Comparison of ENCODE assay signal across 10 cellular contexts in genomic region chr6:96468681-96469224, GRCh38. TPM values are rescaled to one million over a fixed set of nuclear protein-coding genes. Genes with fewer than 3 reads are reported as not detected.
A peak's percentile ranks its signal among the peaks of the same experiment; 100 is the strongest.
DNase-seq lines count a peak whose midpoint lies in the region; ATAC-seq and TF ChIP-seq lines count a peak whose summit lies in the region.
"Had no signal": no experiment of that assay in that cellular context is flagged by ENCODE, and none has a peak within 500 bp of the region (broad histone marks: within the 10 kb centered on the region; RNA-seq: fewer than 3 reads in every experiment).

No MANE protein-coding gene starts in this region.

- H3K27me3 ChIP-seq in body of pancreas: no peaks in the 10 kb centered on the region
- H3K27me3 ChIP-seq in effector memory CD4-positive, alpha-beta T cell (replicated peaks; ENCODE audit: control insufficient read depth, insufficient read depth, low read length, poor library complexity, severe bottlenecking): no peaks in the 10 kb centered on the region
- H3K27me3 ChIP-seq: suprapubic skin had no signal

- TF ChIP-seq POLR2A in body of pancreas (IDR thresholded peaks at IDR 0.05): no peak

- intact Hi-C loops in body of pancreas (cut with DNase I): no loop called here

- H3K4me3 ChIP-seq in body of pancreas: no peak overlapping the region
- H3K4me3 ChIP-seq in effector memory CD4-positive, alpha-beta T cell (ENCODE audit: insufficient read depth, low read depth, low read length, poor library complexity, severe bottlenecking): no peak overlapping the region
- H3K4me3 ChIP-seq: suprapubic skin had no signal

- H3K4me1 ChIP-seq in body of pancreas: peaks cover 10% of the 10 kb centered on the region
- H3K4me1 ChIP-seq in effector memory CD4-positive, alpha-beta T cell (ENCODE audit: control insufficient read depth, insufficient read depth, low read length, poor library complexity, severe bottlenecking): peaks cover 3% of the 10 kb centered on the region
- H3K4me1 ChIP-seq: suprapubic skin had no signal

- ATAC-seq in body of pancreas: peak; percentile 40
- ATAC-seq: left ventricle myocardium superior had no signal

- no peak overlapping the region for H3K27ac ChIP-seq in body of pancreas
- H3K27ac ChIP-seq in effector memory CD4-positive, alpha-beta T cell (ENCODE audit: insufficient read depth, low read length, poor library complexity, severe bottlenecking): no peak overlapping the region
- H3K27ac ChIP-seq: suprapubic skin had no signal

- WGBS in body of pancreas, 2 donors: 6 to 8% methylated on average over 2 of the region's 2 CpGs

- TF ChIP-seq CTCF in body of pancreas (IDR thresholded peaks at IDR 0.05): peak in 6 of 7 experiments; percentile 13 to 29 (median 16)

- peaks cover 0 to 5% (median 0%) of the 10 kb centered on the region in 3 donors for H3K9me3 ChIP-seq in body of pancreas
- H3K9me3 ChIP-seq in effector memory CD4-positive, alpha-beta T cell (ENCODE audit: control insufficient read depth, low read length): no peaks in the 10 kb centered on the region

- peak; percentile 3 for DNase-seq in NCI-H187 treated with DMSO at 0.1 percent for 48 hours (lab: John Stamatoyannopoulos, UW)
- DNase-seq in NCI-H187 (lab: John Stamatoyannopoulos, UW): no peak
- DNase-seq in NCI-H1694 (lab: John Stamatoyannopoulos, UW): peak; percentile 27
- peak in 3 of 4 donors; percentile 4 to 54 (median 15) for DNase-seq in body of pancreas
- peak; percentile 18 for DNase-seq in putamen (ENCODE audit: low spot score)
- DNase-seq in effector memory CD4-positive, alpha-beta T cell: no peak
- DNase-seq in stimulated activated naive CD4-positive, alpha-beta T cell treated with Interleukin-2 at 50 U/mL for 16 hours (lab: John Stamatoyannopoulos, UW): no peak
- no peak for DNase-seq in NCI-H146 (lab: John Stamatoyannopoulos, UW)
- DNase-seq: left ventricle myocardium superior had no signal

- no peaks in the 10 kb centered on the region for H3K36me3 ChIP-seq in body of pancreas (replicated peaks in 1 of 2; ENCODE audit: insufficient read depth in 1 of 2, low read depth in 2 of 2)
- no peaks in the 10 kb centered on the region for H3K36me3 ChIP-seq in effector memory CD4-positive, alpha-beta T cell (ENCODE audit: control insufficient read depth, insufficient read depth, low read length)
- H3K36me3 ChIP-seq: suprapubic skin had no signal

RNA-seq across cellular contexts. Expression of gene UFL1, which starts 52.9 kb away (rescaled TPM):
- 10 to 100 TPM; 15.5 to 21.0 TPM for total RNA-seq in body of pancreas

Comparison
In these comparisons a context has a peak if more than half of its experiments do, and no peak if none do; other contexts are left out.
1. DNase-seq: peak in NCI-H187 treated with DMSO at 0.1 percent for 48 hours (single experiment), NCI-H1694 (single experiment), body of pancreas (3 of 4) and putamen (single experiment); none in NCI-H187 (0 of 2), effector memory CD4-positive, alpha-beta T cell (0 of 3), stimulated activated naive CD4-positive, alpha-beta T cell treated with Interleukin-2 at 50 U/mL for 16 hours (single experiment) and NCI-H146 (single experiment).